1 cellular context compared by ENCODE assay signal in genomic region chr20:527571-527886, GRCh38.
A peak's percentile ranks its signal among the peaks of the same experiment; 100 is the strongest.
TF ChIP-seq lines count a peak whose summit lies in the region.

No MANE protein-coding gene starts in this region.

TF ChIP-seq in liver, 16 proteins besides CTCF, POLR2A, EP300 and RAD21 (continued from another document):
- TF ChIP-seq, protein P1, sequence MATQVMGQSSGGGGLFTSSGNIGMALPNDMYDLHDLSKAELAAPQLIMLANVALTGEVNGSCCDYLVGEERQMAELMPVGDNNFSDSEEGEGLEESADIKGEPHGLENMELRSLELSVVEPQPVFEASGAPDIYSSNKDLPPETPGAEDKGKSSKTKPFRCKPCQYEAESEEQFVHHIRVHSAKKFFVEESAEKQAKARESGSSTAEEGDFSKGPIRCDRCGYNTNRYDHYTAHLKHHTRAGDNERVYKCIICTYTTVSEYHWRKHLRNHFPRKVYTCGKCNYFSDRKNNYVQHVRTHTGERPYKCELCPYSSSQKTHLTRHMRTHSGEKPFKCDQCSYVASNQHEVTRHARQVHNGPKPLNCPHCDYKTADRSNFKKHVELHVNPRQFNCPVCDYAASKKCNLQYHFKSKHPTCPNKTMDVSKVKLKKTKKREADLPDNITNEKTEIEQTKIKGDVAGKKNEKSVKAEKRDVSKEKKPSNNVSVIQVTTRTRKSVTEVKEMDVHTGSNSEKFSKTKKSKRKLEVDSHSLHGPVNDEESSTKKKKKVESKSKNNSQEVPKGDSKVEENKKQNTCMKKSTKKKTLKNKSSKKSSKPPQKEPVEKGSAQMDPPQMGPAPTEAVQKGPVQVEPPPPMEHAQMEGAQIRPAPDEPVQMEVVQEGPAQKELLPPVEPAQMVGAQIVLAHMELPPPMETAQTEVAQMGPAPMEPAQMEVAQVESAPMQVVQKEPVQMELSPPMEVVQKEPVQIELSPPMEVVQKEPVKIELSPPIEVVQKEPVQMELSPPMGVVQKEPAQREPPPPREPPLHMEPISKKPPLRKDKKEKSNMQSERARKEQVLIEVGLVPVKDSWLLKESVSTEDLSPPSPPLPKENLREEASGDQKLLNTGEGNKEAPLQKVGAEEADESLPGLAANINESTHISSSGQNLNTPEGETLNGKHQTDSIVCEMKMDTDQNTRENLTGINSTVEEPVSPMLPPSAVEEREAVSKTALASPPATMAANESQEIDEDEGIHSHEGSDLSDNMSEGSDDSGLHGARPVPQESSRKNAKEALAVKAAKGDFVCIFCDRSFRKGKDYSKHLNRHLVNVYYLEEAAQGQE (IDR thresholded peaks at IDR 0.05): no peak
- TF ChIP-seq HNF4G (IDR thresholded peaks at IDR 0.05): peak; percentile 16
- peak; percentile 78 for TF ChIP-seq HNF4A (conservative IDR thresholded peaks at IDR 0.05)
- no peak for TF ChIP-seq JUND (IDR thresholded peaks at IDR 0.05)
- no peak for TF ChIP-seq ZBTB33 (IDR thresholded peaks at IDR 0.05)
- TF ChIP-seq EGR1 (IDR thresholded peaks at IDR 0.05; ENCODE audit: low read depth in 2 of 2): no peak
- TF ChIP-seq SP1 (IDR thresholded peaks at IDR 0.05): peak; percentile 19
- TF ChIP-seq, protein P2, sequence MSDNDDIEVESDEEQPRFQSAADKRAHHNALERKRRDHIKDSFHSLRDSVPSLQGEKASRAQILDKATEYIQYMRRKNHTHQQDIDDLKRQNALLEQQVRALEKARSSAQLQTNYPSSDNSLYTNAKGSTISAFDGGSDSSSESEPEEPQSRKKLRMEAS (IDR thresholded peaks at IDR 0.05): no peak
- TF ChIP-seq FOXA1 (IDR thresholded peaks at IDR 0.05): no peak
- TF ChIP-seq TAF1 (conservative IDR thresholded peaks at IDR 0.05): no peak
- no peak for TF ChIP-seq FOXA2 (IDR thresholded peaks at IDR 0.05)
